25 cellular contexts compared by ENCODE assay signal in the genomic region with DNA sequence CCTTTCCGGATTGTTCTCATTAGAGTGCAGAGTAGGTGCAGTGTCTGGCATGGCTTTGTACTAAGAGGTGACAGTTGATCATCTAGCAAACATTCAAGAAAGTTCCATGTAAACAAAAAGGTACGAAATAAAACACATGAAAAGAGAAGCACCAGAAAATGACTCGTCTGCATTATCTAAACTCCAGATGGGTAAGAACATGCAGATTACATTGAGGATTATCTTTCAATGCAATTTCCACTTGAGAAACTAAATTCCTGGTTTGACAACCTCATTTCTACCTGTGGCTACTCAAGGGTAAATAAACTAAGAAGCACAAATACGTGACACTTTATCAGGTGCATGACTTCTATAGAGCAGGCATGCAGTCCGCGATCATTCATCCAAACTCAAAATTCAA. TPM values are rescaled to one million over a fixed set of nuclear protein-coding genes. Genes with fewer than 3 reads are reported as not detected.
DNase-seq lines count a peak whose midpoint lies in the region; ATAC-seq, FAIRE-seq and TF ChIP-seq lines count a peak whose summit lies in the region.
"Had no signal": no experiment of that assay in that cellular context is flagged by ENCODE, and none has a peak within 500 bp of the region (broad histone marks: within the 10 kb centered on the region; RNA-seq: fewer than 3 reads in every experiment).

No MANE protein-coding gene starts in this region.

- no peak overlapping the region for H4K91ac ChIP-seq in H1 (replicated peaks; ENCODE audit: insufficient read length, low read length)

- TF ChIP-seq EP300 in H1 (IDR thresholded peaks at IDR 0.05; ENCODE audit: borderline replicate concordance in 1 of 2, low read depth in 2 of 2, low read length in 2 of 2) (no peak), HepG2 (IDR thresholded peaks at IDR 0.05; ENCODE audit: low read depth in 2 of 2, low read length in 2 of 2) (no peak), HepG2 (CRISPR knock-in tag; IDR thresholded peaks at IDR 0.05; ENCODE audit: borderline replicate concordance) (no peak)

- no peak overlapping the region for H4K5ac ChIP-seq in H1 (ENCODE audit: insufficient read length, low read depth, low read length)

- intact Hi-C loops in HepG2 (cut with micrococcal nuclease; ENCODE audit: unreplicated experiment) = no loop called here

- no peak overlapping the region for H2BK15ac ChIP-seq in H1 (ENCODE audit: low read length)

- H4K8ac ChIP-seq in H1 (ENCODE audit: extremely low read depth, insufficient read depth, low read length) = no peak overlapping the region

- H3K4me1 ChIP-seq in H1 (replicated peaks in 1 of 4; ENCODE audit: control insufficient read depth in 3 of 4, insufficient read depth in 4 of 4, low read length in 3 of 4) (no peaks in the 10 kb centered on the region), HepG2 (ENCODE audit: insufficient read depth, low read length) (peaks cover 12% of the 10 kb centered on the region)
- H3K4me1 ChIP-seq: A549, BE2C, HAP-1 had no signal

- in situ Hi-C loops in HepG2 (cut with HindIII; ENCODE audit: extremely low pct_ligation_motif_present, low pct_unique_long_range_greater_than_20kb) = no loop called here

- no peaks in the 10 kb centered on the region for H4K20me1 ChIP-seq in H1 (replicated peaks in 1 of 2; ENCODE audit: control insufficient read depth in 1 of 2, insufficient read depth in 2 of 2, low read length in 2 of 2)
- H4K20me1 ChIP-seq in HepG2 (ENCODE audit: insufficient read depth, low read length) = no peaks in the 10 kb centered on the region
- H4K20me1 ChIP-seq: BLaER1 treated with 17β-estradiol and CSF1 and Interleukin-3, amounts not matched to agents 10 nM and 100 nM had no signal

- H3K4me3 ChIP-seq in LNCaP clone FGC (ENCODE audit: low read depth, low read length) (no peak overlapping the region), H1 (ENCODE audit: extremely low read depth in 1 of 4, insufficient read depth in 2 of 4, low read depth in 3 of 4, low read length in 4 of 4) (no peak overlapping the region), HepG2 (replicated peaks in 1 of 3; ENCODE audit: insufficient read depth in 1 of 3, low read depth in 2 of 3, low read length in 3 of 3) (no peak overlapping the region)
- H3K4me3 ChIP-seq: A549; BLaER1 treated with 17β-estradiol and CSF1 and Interleukin-3, amounts not matched to agents 10 nM and 100 nM; GM23338; HAP-1 had no signal

- H3K4ac ChIP-seq in H1 (replicated peaks; ENCODE audit: insufficient read length, low read depth, low read length) = no peak overlapping the region

- no peak overlapping the region for H2AK5ac ChIP-seq in H1 (ENCODE audit: low read depth, low read length)

- no peak for ATAC-seq in HepG2
- ATAC-seq: A549, GM23338 had no signal

- H3K79me1 ChIP-seq in H1 (ENCODE audit: low read depth, low read length) = no peaks in the 10 kb centered on the region

- no peak overlapping the region for H3K23ac ChIP-seq in H1 (ENCODE audit: insufficient read length)

- DNase-seq in NCI-H82 (lab: John Stamatoyannopoulos, UW) (peak; percentile 24), NCI-H82 treated with DMSO at 0.1 percent for 48 hours (lab: John Stamatoyannopoulos, UW; ENCODE audit: unreplicated experiment) (no peak), LNCaP clone FGC (ENCODE audit: low read depth) (peak; percentile 47), H1 (ENCODE audit: low read depth in 1 of 2, low spot score in 2 of 2) (no peak), HepG2 (ENCODE audit: low spot score) (no peak), NCI-H1092 (lab: John Stamatoyannopoulos, UW) (no peak)
- DNase-seq: 8988T; ACHN; AML-193; BE2C; CD4-positive, alpha-beta T cell; CD8-positive, alpha-beta memory T cell; DMS53; DMS79 treated with DMSO at 0.1 percent for 48 hours; GF-D8 had no signal

- H3K18ac ChIP-seq in H1 (ENCODE audit: extremely low read depth, low read length) = no peak overlapping the region

- TF ChIP-seq POLR2A in H1 (IDR thresholded peaks at IDR 0.05; ENCODE audit: control extremely low read depth in 1 of 2, low read depth in 2 of 2, low read length in 2 of 2) (no peak), HepG2 (IDR thresholded peaks at IDR 0.05; ENCODE audit: insufficient read depth in 1 of 2, low read depth in 2 of 2, low read length in 2 of 2) (no peak)

- H3K79me2 ChIP-seq in H1 (ENCODE audit: control insufficient read depth in 1 of 2, insufficient read depth in 2 of 2, low read length in 2 of 2) = no peaks in the 10 kb centered on the region
- H3K79me2 ChIP-seq in HepG2 (ENCODE audit: insufficient read depth, low read length) = no peaks in the 10 kb centered on the region

- H3K9me3 ChIP-seq in H1 (ENCODE audit: insufficient read depth in 2 of 2, low read depth in 1 of 2, low read length in 1 of 2) (no peaks in the 10 kb centered on the region), HepG2 (ENCODE audit: low read length) (no peaks in the 10 kb centered on the region)
- H3K9me3 ChIP-seq: A549; BE2C; BLaER1 treated with 17β-estradiol and CSF1 and Interleukin-3, amounts not matched to agents 10 nM and 100 nM; HAP-1 had no signal

- POLR2A ChIA-PET in H1 (lab: Charles Lee; ENCODE audit: partially characterized antibody) = no interaction called here
- POLR2A ChIA-PET in HepG2 (lab: Yijun Ruan, JAX) = interaction anchor here (1.2 kb wide), 1 partner anchor 16 kb away, joined by 3 read pairs; no protein-coding TSS in a partner anchor

- FAIRE-seq in H1 (lab: Jason Lieb, UNC) = peak; percentile 7
- FAIRE-seq in HepG2 (lab: Jason Lieb, UNC) = no peak
- FAIRE-seq: A549, GM12891, GM18507, H54 had no signal

- TF ChIP-seq RAD21 in H1 (IDR thresholded peaks at IDR 0.05 in 1 of 2, conservative IDR thresholded peaks at IDR 0.05 in 1 of 2; ENCODE audit: low read depth in 2 of 2, low read length in 2 of 2) (no peak), HepG2 (CRISPR knock-in tag; IDR thresholded peaks at IDR 0.05) (no peak)

- CTCF ChIA-PET in H1 (lab: Charles Lee; ENCODE audit: partially characterized antibody) (no interaction called here), HepG2 (lab: Yijun Ruan, JAX; ENCODE audit: low intra/inter-chr PET ratio, low total read pairs) (no interaction called here)

- no peak overlapping the region for H3K14ac ChIP-seq in H1 (ENCODE audit: insufficient read length)

- H2BK5ac ChIP-seq in H1 (ENCODE audit: low read depth, low read length) = no peak overlapping the region

- no peak overlapping the region for H3K56ac ChIP-seq in H1 (replicated peaks; ENCODE audit: insufficient read length, low read depth, low read length)

- H3K36me3 ChIP-seq in H1 (ENCODE audit: control insufficient read depth in 2 of 4, insufficient read depth in 4 of 4, low read length in 3 of 4) (no peaks in the 10 kb centered on the region), HepG2 (replicated peaks in 1 of 2; ENCODE audit: control insufficient read depth in 1 of 2, insufficient read depth in 2 of 2, low read length in 2 of 2) (peaks cover 0 to 12% of the 10 kb centered on the region in 2 experiments; a peak in 2 of 5 replicates)
- H3K36me3 ChIP-seq: BE2C; BLaER1 treated with 17β-estradiol and CSF1 and Interleukin-3, amounts not matched to agents 10 nM and 100 nM; HAP-1 had no signal

- no peak overlapping the region for H2BK12ac ChIP-seq in H1 (ENCODE audit: low read depth, low read length)

- H3K9ac ChIP-seq in H1 (replicated peaks in 1 of 4; ENCODE audit: extremely low read depth in 1 of 4, low read depth in 3 of 4, low read length in 3 of 4) = no peak overlapping the region
- no peak overlapping the region for H3K9ac ChIP-seq in HepG2 (ENCODE audit: insufficient read depth, low read depth, low read length)
- H3K9ac ChIP-seq: BLaER1 treated with 17β-estradiol and CSF1 and Interleukin-3, amounts not matched to agents 10 nM and 100 nM had no signal

- H2AFZ ChIP-seq in H1 (ENCODE audit: low read length) (no peak overlapping the region), HepG2 (ENCODE audit: low read length) (no peak overlapping the region)
- H2AFZ ChIP-seq: GM23338 had no signal

- H3K4me2 ChIP-seq in H1 (ENCODE audit: insufficient read depth in 1 of 2, low read depth in 2 of 2, low read length in 2 of 2) = no peak overlapping the region
- no peak overlapping the region for H3K4me2 ChIP-seq in HepG2 (ENCODE audit: low read depth, low read length)
- H3K4me2 ChIP-seq: A549; BLaER1 treated with 17β-estradiol and CSF1 and Interleukin-3, amounts not matched to agents 10 nM and 100 nM; GM23338 had no signal

- no peak overlapping the region for H2BK120ac ChIP-seq in H1 (replicated peaks; ENCODE audit: low read depth, low read length)

- BruUV-seq in HepG2 (replicated peaks; lab: Mats Ljungman, UMichigan) = no TSS peak

- H3K23me2 ChIP-seq in H1 (ENCODE audit: low read depth, low read length) = no peaks in the 10 kb centered on the region

- H3K27ac ChIP-seq in H1 (ENCODE audit: low read depth, low read length) = no peak overlapping the region
- no peak overlapping the region for H3K27ac ChIP-seq in HepG2 (ENCODE audit: extremely low read length, insufficient read depth, low read length)
- H3K27ac ChIP-seq: A549; BLaER1 treated with 17β-estradiol and CSF1 and Interleukin-3, amounts not matched to agents 10 nM and 100 nM had no signal

- no peak overlapping the region for H2BK20ac ChIP-seq in H1 (ENCODE audit: low read length)

- WGBS in H1 (ENCODE audit: extremely low coverage in 1 of 2, insufficient coverage in 1 of 2, insufficient read length in 1 of 2, insufficient replicate concordance in 2 of 2, low coverage in 1 of 2, low lambda C conversion rate in 2 of 2, missing lambda C conversion rate in 1 of 2), 2 experiments = 89% methylated on average over 6 of the region's 6 CpGs; no CpG with 5 or more reads in 1 of the 2 experiments
- WGBS in HepG2 (ENCODE audit: low lambda C conversion rate) = 88% methylated on average over 6 of the region's 6 CpGs

- TF ChIP-seq CTCF in LNCaP clone FGC (IDR thresholded peaks at IDR 0.05; ENCODE audit: control insufficient read depth, extremely low read depth, insufficient read depth) (no peak), H1 (IDR thresholded peaks at IDR 0.05; ENCODE audit: control extremely low read depth in 1 of 3, insufficient read depth in 1 of 3, low read depth in 1 of 3, low read length in 3 of 3) (no peak), HepG2 (CRISPR knock-in tag; IDR thresholded peaks at IDR 0.05) (no peak)

- no peaks in the 10 kb centered on the region for H3K27me3 ChIP-seq in H1 (replicated peaks in 1 of 4; ENCODE audit: control insufficient read depth in 3 of 4, extremely low read depth in 1 of 4, insufficient read depth in 3 of 4, low read length in 3 of 4)
- no peaks in the 10 kb centered on the region; a peak in 1 of 5 replicates for H3K27me3 ChIP-seq in HepG2 (ENCODE audit: control insufficient read depth in 1 of 2, insufficient read depth in 2 of 2, low read length in 2 of 2)
- H3K27me3 ChIP-seq: BLaER1 treated with 17β-estradiol and CSF1 and Interleukin-3, amounts not matched to agents 10 nM and 100 nM had no signal

RNA-seq across cellular contexts. Expression of gene SLC30A10, which starts 17.6 kb away (rescaled TPM):
- 0.15 and 0.61 TPM in 2 replicates for total RNA-seq in H1 (2021; fragmentation: NEBNext Ultra II Directional; extraction: Animal tissue kit (Norgen Biotek cat#: 25700))
- polyA plus RNA-seq in H1 (2011; rRNA removed) (0.23 and 0.47 TPM in 2 replicates), HepG2 (2011; rRNA removed) (20.9 and 27.0 TPM in 2 replicates)
- polyA plus RNA-seq in H1 (2011; cell fraction: cytosol; rRNA removed) = 0.56 TPM
- 1.2 TPM for polyA plus RNA-seq in H1 (2011; cell fraction: nucleus; rRNA removed)
- polyA plus RNA-seq in H1 (2012, experiment 1 of 2) = 0.31 to 0.39 TPM (median 0.36 TPM) in 4 replicates
- 0.08 TPM for polyA plus RNA-seq in H1 (2012, experiment 2 of 2)
- 0.14 TPM for polyA plus RNA-seq in H1 (2013, experiment 1 of 2)
- 0.17 TPM for polyA plus RNA-seq in H1 (2013, experiment 2 of 2)
- polyA minus RNA-seq in H1 (2011; rRNA and poly(A)+ RNA removed) = 0.73 and 0.85 TPM in 2 replicates
- not detected for polyA minus RNA-seq in H1 (2011; cell fraction: cytosol; rRNA and poly(A)+ RNA removed)
- polyA minus RNA-seq in H1 (2011; cell fraction: nucleus; rRNA and poly(A)+ RNA removed) = 1.6 TPM
- total RNA-seq in HepG2 (2016; rRNA removed; fragmentation: Illumina TruSeq; extraction: Trizol) = 14.7 and 30.2 TPM in 2 replicates
- total RNA-seq in HepG2 (2016; cell fraction: cytosol; rRNA removed; fragmentation: Illumina TruSeq; extraction: Trizol; ENCODE audit: low read depth) = 3.8 and 4.0 TPM in 2 replicates
- total RNA-seq in HepG2 (2016; cell fraction: insoluble cytoplasmic fraction; rRNA removed; fragmentation: Illumina TruSeq; extraction: Trizol) = 13.7 and 28.0 TPM in 2 replicates
- 7.4 and 8.2 TPM in 2 replicates for total RNA-seq in HepG2 (2016; cell fraction: membrane; rRNA removed; fragmentation: Illumina TruSeq; extraction: Trizol)
- 32.1 and 39.5 TPM in 2 replicates for total RNA-seq in HepG2 (2016; cell fraction: nucleus; rRNA removed; fragmentation: Illumina TruSeq; extraction: Trizol)
- 12.2 and 16.2 TPM in 2 replicates for polyA plus RNA-seq in HepG2 (2011; cell fraction: cytosol; rRNA removed)
- polyA plus RNA-seq in HepG2 (2011; cell fraction: nucleus; rRNA removed) = 39.6 and 51.3 TPM in 2 replicates
- 16.5 and 28.2 TPM in 2 replicates for polyA plus RNA-seq in HepG2 (2012)
- 1.8 TPM in 2 replicates for polyA plus RNA-seq in HepG2 (2016; cell fraction: cytosol; fragmentation: Illumina TruSeq; extraction: Trizol; ENCODE audit: low read depth)
- 10.8 and 12.9 TPM in 2 replicates for polyA plus RNA-seq in HepG2 (2016; cell fraction: insoluble cytoplasmic fraction; fragmentation: Illumina TruSeq; extraction: Trizol; ENCODE audit: low read depth)
- 4.1 and 4.5 TPM in 2 replicates for polyA plus RNA-seq in HepG2 (2016; cell fraction: membrane; fragmentation: Illumina TruSeq; extraction: Trizol; ENCODE audit: low read depth)
- 70.7 and 74.5 TPM in 2 replicates for polyA plus RNA-seq in HepG2 (2016; cell fraction: nucleus; fragmentation: Illumina TruSeq; extraction: Trizol; ENCODE audit: insufficient read depth, low read depth)
- 24.0 TPM in 1 of 2 replicates, not detected in the other for polyA minus RNA-seq in HepG2 (2011; rRNA and poly(A)+ RNA removed; ENCODE audit: low replicate concordance)
- 13.0 and 14.8 TPM in 2 replicates for polyA minus RNA-seq in HepG2 (2011; cell fraction: cytosol; rRNA and poly(A)+ RNA removed)
- polyA minus RNA-seq in HepG2 (2011; cell fraction: nucleus; rRNA and poly(A)+ RNA removed) = 18.3 and 33.6 TPM in 2 replicates
- total RNA-seq: CD4-positive, alpha-beta T cell; CD8-positive, alpha-beta memory T cell; Daoy; G401 had no signal
- polyA plus RNA-seq: CD14-positive monocyte; CD8-positive, alpha-beta memory T cell had no signal

Comparison
In these comparisons a context has a peak if more than half of its experiments do, and no peak if none do; other contexts are left out.
1. DNase-seq: peak in NCI-H82 (single experiment) and LNCaP clone FGC (single experiment); none in NCI-H82 treated with DMSO at 0.1 percent for 48 hours (single experiment), H1 (0 of 2), HepG2 (single experiment) and NCI-H1092 (single experiment).